8 cellular contexts compared by ENCODE assay signal in genomic region chr20:8602389-8603116, GRCh38.
DNase-seq lines count a peak whose midpoint lies in the region; ATAC-seq and TF ChIP-seq lines count a peak whose summit lies in the region.

No MANE protein-coding gene starts in this region.

- H3K4me1 ChIP-seq in Karpas-422 (ENCODE audit: low read length) (peaks cover 10% of the 10 kb centered on the region), fibroblast of lung (ENCODE audit: control insufficient read depth, extremely low read depth, insufficient read depth, low read length) (no peaks in the 10 kb centered on the region)

- DNase-seq in GM12865 (ENCODE audit: low read depth) (peak; percentile 63), Karpas-422 (no peak), fibroblast of lung (ENCODE audit: low read depth in 2 of 2) (peak in 1 of 2 donors; percentile 20), NCI-H446 (lab: John Stamatoyannopoulos, UW) (no peak), GF-D8 (lab: John Stamatoyannopoulos, UW) (no peak)
- no peak for DNase-seq in stimulated activated CD4-positive, alpha-beta T cell treated with anti-CD3 and anti-CD28 coated beads, Interleukin-4, amount 100 ng/mL, for 1 hour
- no peak for DNase-seq in activated effector memory CD4-positive, alpha-beta T cell treated with anti-CD3 and anti-CD28 coated beads, Interleukin-2, amount 50 U/mL, for 16 hours

- no peaks in the 10 kb centered on the region for H3K36me3 ChIP-seq in Karpas-422 (ENCODE audit: insufficient read depth, low read length)
- no peaks in the 10 kb centered on the region for H3K36me3 ChIP-seq in fibroblast of lung (ENCODE audit: control insufficient read depth, insufficient read depth, low read length)

- H3K9me3 ChIP-seq in Karpas-422 (ENCODE audit: low read length) = no peaks in the 10 kb centered on the region; the same call in 1 of the 2 replicates
- H3K9me3 ChIP-seq in fibroblast of lung (ENCODE audit: control insufficient read depth, insufficient read depth, low read depth, low read length) = no peaks in the 10 kb centered on the region

- no peaks in the 10 kb centered on the region for H3K9me2 ChIP-seq in Karpas-422 (replicated peaks; ENCODE audit: insufficient read depth, low read length)

- H2AFZ ChIP-seq in Karpas-422 (ENCODE audit: low read length) = peak overlapping the region; percentile 43; the same call in 1 of the 2 replicates
- peak overlapping the region; percentile 74 for H2AFZ ChIP-seq in fibroblast of lung (ENCODE audit: low read length)

- H3K4me2 ChIP-seq in Karpas-422 (ENCODE audit: low read depth, low read length, poor library complexity, severe bottlenecking) (peak overlapping the region; percentile 38), fibroblast of lung (ENCODE audit: extremely low read depth, insufficient read depth, low read length) (peak overlapping the region; percentile 61)

- H3K9ac ChIP-seq in Karpas-422 (ENCODE audit: low read length) = no peak overlapping the region
- no peak overlapping the region for H3K9ac ChIP-seq in fibroblast of lung (ENCODE audit: insufficient read depth, low read length)

- H3K27me3 ChIP-seq in Karpas-422 (ENCODE audit: low read length) = no peaks in the 10 kb centered on the region
- H3K27me3 ChIP-seq in fibroblast of lung (ENCODE audit: control insufficient read depth, insufficient read depth, low read length) = no peaks in the 10 kb centered on the region

- H4K20me1 ChIP-seq in Karpas-422 (ENCODE audit: insufficient read depth, low read depth, low read length) (no peaks in the 10 kb centered on the region), fibroblast of lung (ENCODE audit: control insufficient read depth, extremely low read depth, insufficient read depth, low read length) (no peaks in the 10 kb centered on the region)

- H3K27ac ChIP-seq in Karpas-422 (ENCODE audit: low read length) (no peak overlapping the region), fibroblast of lung (ENCODE audit: insufficient read depth, low read length) (no peak overlapping the region)

- peak; percentile 90 for ATAC-seq in GM21528 (IDR thresholded peaks at IDR 0.05; ENCODE audit: low FRiP score, unreplicated experiment)

- H3K4me3 ChIP-seq in GM12865 (ENCODE audit: low read depth, low read length) (peak overlapping the region; percentile 59), Karpas-422 (ENCODE audit: low read length) (peak overlapping the region; percentile 30; the same call in 1 of the 2 replicates), fibroblast of lung (replicated peaks in 1 of 4; ENCODE audit: control extremely low read depth in 1 of 4, insufficient read depth in 1 of 4, low read depth in 3 of 4, low read length in 4 of 4) (peak overlapping the region; percentile 26 to 41 (median 32))

- TF ChIP-seq CTCF in GM12865 (IDR thresholded peaks at IDR 0.05; ENCODE audit: insufficient read depth, low read depth, low read length, missing control alignments) (no peak), fibroblast of lung (conservative IDR thresholded peaks at IDR 0.05 in 1 of 2, IDR thresholded peaks at IDR 0.05 in 1 of 2; ENCODE audit: low read depth in 1 of 2, low read length in 2 of 2) (no peak)

- no peaks in the 10 kb centered on the region for H3K79me2 ChIP-seq in Karpas-422 (ENCODE audit: low read length)
- no peaks in the 10 kb centered on the region for H3K79me2 ChIP-seq in fibroblast of lung (ENCODE audit: control insufficient read depth, insufficient read depth, low read length)
